Comparison of ENCODE assay signal across 8 cellular contexts in the genomic region with DNA sequence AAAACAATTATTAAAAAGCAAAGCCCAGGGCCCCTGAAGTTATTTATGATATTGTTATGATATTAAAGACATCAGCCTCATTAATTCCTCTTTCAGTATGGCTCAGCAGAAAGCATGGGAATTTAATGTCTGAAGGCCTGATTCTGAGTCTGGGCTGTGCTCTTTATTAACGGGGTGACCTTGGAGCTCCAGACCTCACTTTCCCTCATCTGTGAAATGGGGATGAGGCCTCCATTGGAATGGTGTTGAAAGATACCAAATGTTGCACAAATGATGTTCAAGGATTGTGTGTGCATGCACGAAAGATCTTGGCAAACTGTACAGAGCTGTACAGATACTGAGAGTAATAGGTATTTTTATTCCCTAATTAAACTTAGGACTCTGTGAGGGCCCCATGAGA.
"Had no signal": no experiment of that assay in that cellular context is flagged by ENCODE, and none has a peak within 500 bp of the region (broad histone marks: within the 10 kb centered on the region; RNA-seq: fewer than 3 reads in every experiment).

No MANE protein-coding gene starts in this region.

- H3K4me3 ChIP-seq: GM12878 had no signal

- FAIRE-seq: G401.6, GM12878, GM12891, GM12892, GM18507, GM19239 had no signal

- DNase-seq: GDM1, GF-D8 had no signal
